Comparison of ENCODE assay signal across 8 cellular contexts in genomic region chr1:89022167-89022959, GRCh38. TPM values are rescaled to one million over a fixed set of nuclear protein-coding genes. Genes with fewer than 3 reads are reported as not detected.
DNase-seq lines count a peak whose midpoint lies in the region; ATAC-seq and TF ChIP-seq lines count a peak whose summit lies in the region.

TSS of gene GBP3 (minus strand) at chr1:89022866. CDS start at chr1:89020721, 2,145 bp downstream.

- no peaks in the 10 kb centered on the region for H3K27me3 Mint-ChIP-seq in MCF 10A (ENCODE audit: insufficient read depth, unreplicated experiment)

- H3K27ac ChIP-seq in layer of hippocampus (ENCODE audit: low read depth, low read length) (peak within 1 kb of the TSS; percentile 39), subcutaneous abdominal adipose tissue (ENCODE audit: low read depth, low read length) (peak within 1 kb of the TSS; percentile 86)

- no peak for TF ChIP-seq CTCF in MCF 10A (IDR thresholded peaks at IDR 0.05; ENCODE audit: unreplicated experiment)

- POLR2A ChIA-PET in MCF 10A (lab: Yijun Ruan, JAX) = interaction anchor here (0.6 to 3.5 kb wide), 15 partner anchors 13 to 740 kb away, joined by 3 to 48 read pairs (median 4); partner anchors contain the start of genes GBP1 and GBP2

- peaks cover 15% of the 10 kb centered on the region for H3K4me1 Mint-ChIP-seq in MCF 10A (ENCODE audit: insufficient read depth, unreplicated experiment)

- H3K9me3 ChIP-seq in subcutaneous abdominal adipose tissue (ENCODE audit: control insufficient read depth in 5 of 5, low read length in 5 of 5) = no peaks in the 10 kb centered on the region

- peak within 1 kb of the TSS; percentile 86 for H3K27ac Mint-ChIP-seq in MCF 10A (ENCODE audit: low read depth, unreplicated experiment)

- TSS peak; percentile 74 for BruUV-seq in MCF 10A (replicated peaks; lab: Mats Ljungman, UMichigan)

- peak; percentile 65 for ATAC-seq in GM18861 (IDR thresholded peaks at IDR 0.05; ENCODE audit: unreplicated experiment)
- peak; percentile 74 for ATAC-seq in HG03108 (IDR thresholded peaks at IDR 0.05; ENCODE audit: unreplicated experiment)

- H3K4me3 Mint-ChIP-seq in MCF 10A (ENCODE audit: unreplicated experiment) = peak within 1 kb of the TSS; percentile 80

- DNase-seq in AG08396 (ENCODE audit: low spot score) = peak; percentile 33
- peak; percentile 59 to 88 for DNase-seq in NOMO-1 (lab: John Stamatoyannopoulos, UW; ENCODE audit: unreplicated experiment in 2 of 2)
- DNase-seq in MCF 10A (ENCODE audit: unreplicated experiment) = peak; percentile 59
- DNase-seq in cortex of kidney (lab: John Stamatoyannopoulos, UW) = no peak

- H3K27me3 ChIP-seq in layer of hippocampus (ENCODE audit: control insufficient read depth, insufficient read depth, low read length) = no peaks in the 10 kb centered on the region
- H3K27me3 ChIP-seq in subcutaneous abdominal adipose tissue (ENCODE audit: control insufficient read depth in 5 of 5, insufficient read depth in 4 of 5, low read length in 5 of 5) = no peaks in the 10 kb centered on the region

- peak within 1 kb of the TSS; percentile 17 to 80 (median 62) for H3K9ac ChIP-seq in subcutaneous abdominal adipose tissue (ENCODE audit: low read length in 5 of 5)

- intact Hi-C loops in MCF 10A (cut with micrococcal nuclease) = loop anchor here (2.0 kb wide), 1 partner anchor 42 kb away; the partner anchor contains the start of gene GBP1

- peaks cover 22% of the 10 kb centered on the region for H3K36me3 Mint-ChIP-seq in MCF 10A (ENCODE audit: insufficient read depth, unreplicated experiment)

- CTCF ChIA-PET in MCF 10A (lab: Yijun Ruan, JAX) = interaction anchor here (0.6 to 4.1 kb wide), 18 partner anchors 9 to 902 kb away, joined by 3 to 19 read pairs (median 4); partner anchors contain the start of gene GBP1

- peaks cover 5 to 20% (median 17%) of the 10 kb centered on the region in 5 donors for H3K4me1 ChIP-seq in subcutaneous abdominal adipose tissue (ENCODE audit: control insufficient read depth in 5 of 5, insufficient read depth in 5 of 5, low read length in 5 of 5)

- no peaks in the 10 kb centered on the region for H3K9me3 Mint-ChIP-seq in MCF 10A (ENCODE audit: unreplicated experiment)

- H3K4me3 ChIP-seq in subcutaneous abdominal adipose tissue (ENCODE audit: low read depth in 1 of 5, low read length in 5 of 5) = peak within 1 kb of the TSS; percentile 60 to 84 (median 75)

- H3K36me3 ChIP-seq in subcutaneous abdominal adipose tissue (ENCODE audit: control insufficient read depth in 5 of 5, insufficient read depth in 5 of 5, low read length in 5 of 5) = peaks cover 0 to 11% (median 8%) of the 10 kb centered on the region in 5 donors

RNA-seq across cellular contexts. Expression of gene GBP3, which starts in this region (rescaled TPM):
- total RNA-seq in MCF 10A (2022) = 19.4 and 20.1 TPM in 2 replicates
